Comparison of ENCODE assay signal across 7 cellular contexts in the genomic region with DNA sequence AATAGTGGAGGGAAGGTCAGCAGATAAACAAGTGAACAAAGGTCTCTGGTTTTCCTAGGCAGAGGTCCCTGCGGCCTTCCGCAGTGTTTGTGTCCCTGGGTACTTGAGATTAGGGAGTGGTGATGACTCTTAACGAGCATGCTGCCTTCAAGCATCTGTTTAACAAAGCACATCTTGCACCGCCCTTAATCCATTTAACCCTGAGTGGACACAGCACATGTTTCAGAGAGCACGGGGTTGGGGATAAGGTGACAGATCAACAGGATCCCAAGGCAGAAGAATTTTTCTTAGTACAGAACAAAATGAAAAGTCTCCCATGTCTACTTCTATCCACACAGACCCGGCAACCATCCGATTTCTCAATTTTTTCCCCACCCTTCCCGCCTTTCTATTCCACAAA. TPM values are rescaled to one million over a fixed set of nuclear protein-coding genes. Genes with fewer than 3 reads are reported as not detected.
"Had no signal": no experiment of that assay in that cellular context is flagged by ENCODE, and none has a peak within 500 bp of the region (broad histone marks: within the 10 kb centered on the region; RNA-seq: fewer than 3 reads in every experiment).

No MANE protein-coding gene starts in this region.

RNA-seq across cellular contexts. Expression of a gene that starts 57.4 kb away (rescaled TPM):
- total RNA-seq: GM23248, H4, H7, HepG2, HFFc6, HT1080 had no signal
- polyA plus RNA-seq: GM23248, HepG2, IgD-negative memory B cell had no signal
